In genomic region chr4:168421671-168422070, GRCh38 we compare ENCODE assay signal across 13 cellular contexts. TPM values are rescaled to one million over a fixed set of nuclear protein-coding genes. Genes with fewer than 3 reads are reported as not detected.
DNase-seq lines count a peak whose midpoint lies in the region; ATAC-seq, FAIRE-seq and TF ChIP-seq lines count a peak whose summit lies in the region.
"Had no signal": no experiment of that assay in that cellular context is flagged by ENCODE, and none has a peak within 500 bp of the region (broad histone marks: within the 10 kb centered on the region; RNA-seq: fewer than 3 reads in every experiment).

No MANE protein-coding gene starts in this region.

- H3K4me3 Mint-ChIP-seq in activated naive CD4-positive, alpha-beta T cell treated with anti-CD3 and anti-CD28 coated beads for 36 hours, result peak overlapping the region; percentile 27
- peak overlapping the region; percentile 44 to 57 for H3K4me3 Mint-ChIP-seq in stimulated activated naive B cell treated with anti-CD40 and anti-IgM and Interleukin-4, amounts not matched to agents 10 μg/mL and 1 μg/mL and 100 μg/mL, for 72 hours
- H3K4me3 Mint-ChIP-seq: central memory CD8-positive, alpha-beta T cell; T-helper 2 cell treated with Interferon-gamma antibody and Interleukin-4, amounts not matched to agents 5 μg/mL and 100 μg/mL, for 36 hours had no signal

- H3K4me1 Mint-ChIP-seq in activated naive CD4-positive, alpha-beta T cell treated with anti-CD3 and anti-CD28 coated beads for 36 hours (ENCODE audit: low read depth), result peaks cover 12% of the 10 kb centered on the region
- peaks cover 8 to 9% of the 10 kb centered on the region in 2 donors for H3K4me1 Mint-ChIP-seq in stimulated activated naive B cell treated with anti-CD40 and anti-IgM and Interleukin-4, amounts not matched to agents 10 μg/mL and 1 μg/mL and 100 μg/mL, for 72 hours
- H3K4me1 Mint-ChIP-seq: central memory CD8-positive, alpha-beta T cell had no signal

- FAIRE-seq in RCC 7860 (lab: Jason Lieb, UNC), result no peak

- H3K27me3 Mint-ChIP-seq in activated naive CD4-positive, alpha-beta T cell treated with anti-CD3 and anti-CD28 coated beads for 36 hours (ENCODE audit: low read depth), result no peaks in the 10 kb centered on the region
- no peaks in the 10 kb centered on the region for H3K27me3 Mint-ChIP-seq in stimulated activated naive B cell treated with anti-CD40 and anti-IgM and Interleukin-4, amounts not matched to agents 10 μg/mL and 1 μg/mL and 100 μg/mL, for 72 hours
- H3K27me3 Mint-ChIP-seq: central memory CD8-positive, alpha-beta T cell had no signal

- WGBS in testis, 2 donors, result 80 to 83% methylated on average over 7 of the region's 7 CpGs

- H3K4me3 ChIP-seq in tibial artery (no peak overlapping the region), testis (no peak overlapping the region)
- H3K4me3 ChIP-seq: spleen had no signal

- peaks cover 33% of the 10 kb centered on the region for H3K36me3 Mint-ChIP-seq in activated naive CD4-positive, alpha-beta T cell treated with anti-CD3 and anti-CD28 coated beads for 36 hours (ENCODE audit: low read depth)
- peaks cover 33 to 39% of the 10 kb centered on the region in 2 donors for H3K36me3 Mint-ChIP-seq in stimulated activated naive B cell treated with anti-CD40 and anti-IgM and Interleukin-4, amounts not matched to agents 10 μg/mL and 1 μg/mL and 100 μg/mL, for 72 hours

- peak; percentile 48 to 61 for ATAC-seq in stimulated activated naive B cell treated with anti-CD40 and anti-IgM and Interleukin-4, amounts not matched to agents 10 μg/mL and 1 μg/mL and 100 μg/mL, for 72 hours (replicated peaks)
- no peak for ATAC-seq in left colon

- H3K4me1 ChIP-seq in tibial artery, result no peaks in the 10 kb centered on the region
- H3K4me1 ChIP-seq in testis, result no peaks in the 10 kb centered on the region

- TF ChIP-seq POLR2A in erythroblast (IDR thresholded peaks at IDR 0.05; ENCODE audit: low read length), result no peak
- no peak for TF ChIP-seq POLR2A in testis (IDR thresholded peaks at IDR 0.05)

- CTCF ChIA-PET in activated naive CD4-positive, alpha-beta T cell treated with anti-CD3 and anti-CD28 coated beads for 36 hours (lab: Charles Lee), result interaction anchor here (0.6 kb wide), 1 partner anchor 56 kb away, joined by 3 read pairs; no protein-coding TSS in a partner anchor

- peak overlapping the region; percentile 52 for H3K27ac Mint-ChIP-seq in activated naive CD4-positive, alpha-beta T cell treated with anti-CD3 and anti-CD28 coated beads for 36 hours
- H3K27ac Mint-ChIP-seq in stimulated activated naive B cell treated with anti-CD40 and anti-IgM and Interleukin-4, amounts not matched to agents 10 μg/mL and 1 μg/mL and 100 μg/mL, for 72 hours, result peak overlapping the region; percentile 44
- H3K27ac Mint-ChIP-seq: T-helper 2 cell treated with Interferon-gamma antibody and Interleukin-4, amounts not matched to agents 5 μg/mL and 100 μg/mL, for 36 hours had no signal

- H3K27ac ChIP-seq in tibial artery, result no peak overlapping the region
- H3K27ac ChIP-seq in testis, result no peak overlapping the region

- peak; percentile 30 for DNase-seq in activated naive CD4-positive, alpha-beta T cell treated with anti-CD3 and anti-CD28 coated beads for 36 hours
- DNase-seq in activated naive CD4-positive, alpha-beta T cell treated with Interleukin-2 at 50 U/mL for 16 hours, result no peak
- DNase-seq in RCC 7860 (ENCODE audit: low spot score) (peak; percentile 46), erythroblast (lab: John Stamatoyannopoulos, UW) (peak; percentile 48 to 53), tibial artery (no peak), left colon (no peak), testis (no peak)
- DNase-seq in stimulated activated naive B cell treated with anti-CD40 and anti-IgM and Interleukin-4, amounts not matched to agents 10 μg/mL and 1 μg/mL and 100 μg/mL, for 72 hours, result no peak
- DNase-seq: AML-193, NCI-H2081 treated with DMSO at 0.1 percent for 48 hours, spleen had no signal

- no peaks in the 10 kb centered on the region for H3K9me3 ChIP-seq in tibial artery
- no peaks in the 10 kb centered on the region for H3K9me3 ChIP-seq in testis
- H3K9me3 ChIP-seq: spleen had no signal

- no peaks in the 10 kb centered on the region for H3K27me3 ChIP-seq in tibial artery
- no peaks in the 10 kb centered on the region for H3K27me3 ChIP-seq in testis
- H3K27me3 ChIP-seq: spleen had no signal

- TF ChIP-seq CTCF in tibial artery (IDR thresholded peaks at IDR 0.05), result no peak
- no peak for TF ChIP-seq CTCF in testis (IDR thresholded peaks at IDR 0.05)

- intact Hi-C loops in activated naive CD4-positive, alpha-beta T cell treated with anti-CD3 and anti-CD28 coated beads for 36 hours (cut with micrococcal nuclease), result loop anchor here (2.0 kb wide), 1 partner anchor 103 kb away; the partner anchor contains the start of gene DDX60
- intact Hi-C loops in tibial artery (cut with DNase I; ENCODE audit: low total_unique reads) (no loop called here), left colon (cut with DNase I, micrococcal nuclease) (no loop called here), testis (cut with DNase I; ENCODE audit: low total_unique reads) (no loop called here)

- H3K36me3 ChIP-seq in tibial artery (peaks cover 0 to 27% (median 5%) of the 10 kb centered on the region in 3 donors), testis (ENCODE audit: low read depth, missing control alignments) (no peaks in the 10 kb centered on the region)

- H3K9me3 Mint-ChIP-seq in activated naive CD4-positive, alpha-beta T cell treated with anti-CD3 and anti-CD28 coated beads for 36 hours, result no peaks in the 10 kb centered on the region
- no peaks in the 10 kb centered on the region for H3K9me3 Mint-ChIP-seq in stimulated activated naive B cell treated with anti-CD40 and anti-IgM and Interleukin-4, amounts not matched to agents 10 μg/mL and 1 μg/mL and 100 μg/mL, for 72 hours
- H3K9me3 Mint-ChIP-seq: central memory CD8-positive, alpha-beta T cell; T-helper 2 cell treated with Interferon-gamma antibody and Interleukin-4, amounts not matched to agents 5 μg/mL and 100 μg/mL, for 36 hours had no signal

RNA-seq across cellular contexts. Expression of gene DDX60L, which starts 58.6 kb away (rescaled TPM):
- total RNA-seq in activated naive CD4-positive, alpha-beta T cell treated with anti-CD3 and anti-CD28 coated beads for 36 hours, result 1 to 10 TPM; 3.4 to 4.1 TPM
- 10 to 100 TPM; 36.4 to 41.5 TPM for total RNA-seq in left colon
- total RNA-seq in testis, result 10 to 100 TPM; 16.8 to 26.5 TPM
- polyA plus RNA-seq in testis (ENCODE audit: insufficient read depth, low read depth, low replicate concordance), result 7.7 TPM

Comparison
In these comparisons a context has a peak if more than half of its experiments do, and no peak if none do; other contexts are left out.
1. DNase-seq: peak in activated naive CD4-positive, alpha-beta T cell treated with anti-CD3 and anti-CD28 coated beads for 36 hours (single experiment), RCC 7860 (single experiment) and erythroblast (2 of 2); none in activated naive CD4-positive, alpha-beta T cell treated with Interleukin-2 at 50 U/mL for 16 hours (single experiment), stimulated activated naive B cell treated with anti-CD40 and anti-IgM and Interleukin-4, amounts not matched to agents 10 μg/mL and 1 μg/mL and 100 μg/mL, for 72 hours (single experiment), tibial artery (0 of 2), left colon (0 of 2) and testis (single experiment).